In genomic region chr11:63491240-63491587, GRCh38 we compare ENCODE assay signal across 8 cellular contexts. TPM values are rescaled to one million over a fixed set of nuclear protein-coding genes. Genes with fewer than 3 reads are reported as not detected.
DNase-seq lines count a peak whose midpoint lies in the region; ATAC-seq, FAIRE-seq and TF ChIP-seq lines count a peak whose summit lies in the region.

No MANE protein-coding gene starts in this region.

- H3K4me2 ChIP-seq in K562 (ENCODE audit: insufficient read depth, low read length) = peak overlapping the region; percentile 5; the same call in 1 of the 2 replicates
- peak overlapping the region; percentile 86 for H3K4me2 ChIP-seq in keratinocyte (ENCODE audit: control insufficient read depth, extremely low read depth, insufficient read depth, low read depth, low read length)

- BruUV-seq in K562 (replicated peaks; lab: Mats Ljungman, UMichigan) = no TSS peak

- H3K27ac ChIP-seq in HUES48 (ENCODE audit: low read depth, low read length) (no peak overlapping the region), K562 (ENCODE audit: extremely low read depth, low read depth, low read length) (no peak overlapping the region), keratinocyte (ENCODE audit: control insufficient read depth, insufficient read depth, low read length) (no peak overlapping the region), spleen (peak overlapping the region in 5 of 8 donors; percentile 5 to 55 (median 33))

- intact Hi-C loops in K562 (cut with micrococcal nuclease) = no loop called here
- intact Hi-C loops in spleen (cut with DNase I; ENCODE audit: low total_unique reads) = no loop called here

- H3K9me3 ChIP-seq in HUES48 (ENCODE audit: control insufficient read depth, insufficient read depth, low read length) = peaks cover 12% of the 10 kb centered on the region; the same call in 1 of the 2 replicates
- peaks cover 10% of the 10 kb centered on the region; the same call in 1 of the 2 replicates for H3K9me3 ChIP-seq in K562 (replicated peaks; ENCODE audit: control insufficient read depth, insufficient read depth, low read depth, low read length)
- H3K9me3 ChIP-seq in keratinocyte (ENCODE audit: control insufficient read depth, low read depth, low read length) = no peaks in the 10 kb centered on the region
- peaks cover 0 to 5% (median under 1%) of the 10 kb centered on the region in 8 donors for H3K9me3 ChIP-seq in spleen

- CTCF ChIA-PET in K562 (lab: Yijun Ruan, JAX; ENCODE audit: low intra/inter-chr PET ratio) = interaction anchor here (0.7 kb wide), 1 partner anchor 107 kb away, joined by 3 read pairs; no protein-coding TSS in a partner anchor

- dilution Hi-C loops in keratinocyte (cut with MboI; ENCODE audit: extremely low pct_ligation_motif_present, low sequenced_read_pairs) = no loop called here

- H3K4me1 ChIP-seq in HUES48 (ENCODE audit: control insufficient read depth, insufficient read depth, low read length) (peaks cover 32% of the 10 kb centered on the region), K562 (replicated peaks in 1 of 2; ENCODE audit: control insufficient read depth in 2 of 2, insufficient read depth in 2 of 2, low read length in 2 of 2) (peaks cover 8 to 9% of the 10 kb centered on the region in 2 experiments; a peak in 3 of 5 replicates), keratinocyte (ENCODE audit: control insufficient read depth, extremely low read depth, insufficient read depth, low read length) (peaks cover 5% of the 10 kb centered on the region), spleen (peaks cover 6 to 36% (median 16%) of the 10 kb centered on the region in 6 donors)

- H3K27me3 ChIP-seq in HUES48 (ENCODE audit: control insufficient read depth, insufficient read depth, low read length) = peaks cover 4% of the 10 kb centered on the region; the same call in 1 of the 2 replicates
- H3K27me3 ChIP-seq in K562 (ENCODE audit: control insufficient read depth in 2 of 2, insufficient read depth in 2 of 2, low read length in 2 of 2) = no peaks in the 10 kb centered on the region
- peaks cover 39% of the 10 kb centered on the region for H3K27me3 ChIP-seq in keratinocyte (ENCODE audit: control insufficient read depth, extremely low read depth, insufficient read depth, low read length)
- peaks cover 0 to 34% (median 7%) of the 10 kb centered on the region in 7 donors for H3K27me3 ChIP-seq in spleen (replicated peaks in 1 of 7)

- DNase-seq in K562 (ENCODE audit: extremely low read depth in 1 of 4, low spot score in 3 of 4) (no peak), keratinocyte (ENCODE audit: low read depth, low spot score) (no peak), spleen (no peak), HuH-7.5 (ENCODE audit: low spot score) (no peak)

- no peak for TF ChIP-seq RAD21 in K562 (CRISPR knock-in tag; conservative IDR thresholded peaks at IDR 0.05 in 1 of 2, IDR thresholded peaks at IDR 0.05 in 1 of 2)

- 74% methylated on average over 11 of the region's 13 CpGs for WGBS in K562 (ENCODE audit: insufficient coverage, low coverage, missing lambda C conversion rate)
- WGBS in spleen, 5 donors = 2 to 4% (median 3%) methylated on average over 13 of the region's 13 CpGs

- H3K36me3 ChIP-seq in HUES48 (ENCODE audit: control insufficient read depth, insufficient read depth, low read length) = no peaks in the 10 kb centered on the region
- no peaks in the 10 kb centered on the region for H3K36me3 ChIP-seq in K562 (ENCODE audit: control insufficient read depth, insufficient read depth, low read length)
- H3K36me3 ChIP-seq in keratinocyte (ENCODE audit: control insufficient read depth in 2 of 2, extremely low read depth in 1 of 2, insufficient read depth in 2 of 2, low read length in 2 of 2) = no peaks in the 10 kb centered on the region
- no peaks in the 10 kb centered on the region for H3K36me3 ChIP-seq in spleen

- TF ChIP-seq CTCF in K562 (IDR thresholded peaks at IDR 0.05 in 2 of 3, conservative IDR thresholded peaks at IDR 0.05 in 1 of 3; ENCODE audit: insufficient read depth in 2 of 3, low read depth in 1 of 3, low read length in 3 of 3) (no peak), keratinocyte (optimal IDR thresholded peaks at IDR 0.05 in 1 of 3, IDR thresholded peaks at IDR 0.05 in 1 of 3, conservative IDR thresholded peaks at IDR 0.05 in 1 of 3; ENCODE audit: extremely low read depth in 1 of 3, insufficient read depth in 2 of 3, low read length in 3 of 3) (no peak), spleen (IDR thresholded peaks at IDR 0.05 in 8 of 11, conservative IDR thresholded peaks at IDR 0.05 in 3 of 11) (no peak)

- H3K79me2 ChIP-seq in K562 (ENCODE audit: control insufficient read depth, insufficient read depth, low read length) (no peaks in the 10 kb centered on the region), keratinocyte (ENCODE audit: control insufficient read depth, insufficient read depth, low read length) (no peaks in the 10 kb centered on the region)

- FAIRE-seq in K562 (lab: Jason Lieb, UNC) = no peak
- no peak for FAIRE-seq in keratinocyte (lab: Jason Lieb, UNC)

- no peaks in the 10 kb centered on the region for H4K20me1 ChIP-seq in K562 (replicated peaks; ENCODE audit: control insufficient read depth, insufficient read depth, low read length)
- H4K20me1 ChIP-seq in keratinocyte (ENCODE audit: control insufficient read depth, extremely low read depth, insufficient read depth, low read length) = no peaks in the 10 kb centered on the region

- peak overlapping the region; percentile 70 for H3K9ac ChIP-seq in HUES48 (ENCODE audit: low read depth, low read length)
- no peak overlapping the region for H3K9ac ChIP-seq in K562 (ENCODE audit: insufficient read depth in 1 of 2, low read depth in 2 of 2, low read length in 2 of 2)
- no peak overlapping the region for H3K9ac ChIP-seq in keratinocyte (ENCODE audit: control insufficient read depth, extremely low read depth, insufficient read depth, low read length)

- in situ Hi-C loops in K562 (cut with MboI) = no loop called here

- no peaks in the 10 kb centered on the region for H3K9me1 ChIP-seq in K562 (ENCODE audit: control insufficient read depth, insufficient read depth, low read length)
- no peaks in the 10 kb centered on the region for H3K9me1 ChIP-seq in keratinocyte (ENCODE audit: control insufficient read depth, extremely low read depth, insufficient read depth, low read length)

- POLR2A ChIA-PET in K562 (lab: Yijun Ruan, JAX) = interaction anchor here (0.6 kb wide), 1 partner anchor 114 kb away, joined by 3 read pairs; no protein-coding TSS in a partner anchor

- TF ChIP-seq POLR2A in K562 (conservative IDR thresholded peaks at IDR 0.05) (no peak), spleen (IDR thresholded peaks at IDR 0.05) (no peak)

- ATAC-seq in K562 (no peak), GM19328 (IDR thresholded peaks at IDR 0.05; ENCODE audit: unreplicated experiment) (no peak), HG03460 (IDR thresholded peaks at IDR 0.05; ENCODE audit: unreplicated experiment) (no peak), HG03045 (IDR thresholded peaks at IDR 0.05; ENCODE audit: unreplicated experiment) (no peak)

- H2AFZ ChIP-seq in K562 (ENCODE audit: low read depth, low read length) = no peak overlapping the region
- peak overlapping the region; percentile 36 for H2AFZ ChIP-seq in keratinocyte (ENCODE audit: control insufficient read depth, low read length)

- no peak for TF ChIP-seq EP300 in K562 (IDR thresholded peaks at IDR 0.05; ENCODE audit: low read length)

- H3K4me3 ChIP-seq in HUES48 (ENCODE audit: low read depth, low read length) = peak overlapping the region; percentile 67
- no peak overlapping the region for H3K4me3 ChIP-seq in K562
- peak overlapping the region; percentile 2 to 57 (median 40) for H3K4me3 ChIP-seq in keratinocyte (ENCODE audit: control insufficient read depth in 2 of 3, extremely low read depth in 1 of 3, insufficient read depth in 2 of 3, low read depth in 1 of 3, low read length in 3 of 3)
- H3K4me3 ChIP-seq in spleen = peak overlapping the region; percentile 28 to 68 (median 42)

RNA-seq across cellular contexts. Expression of gene PLAAT5, which starts 0.2 kb away (rescaled TPM):
- total RNA-seq in K562 (2011; cell fraction: chromatin; rRNA removed; ENCODE audit: low replicate concordance) = not detected in 2 replicates
- not detected in 2 replicates for total RNA-seq in K562 (2011; cell fraction: nucleolus; rRNA removed)
- total RNA-seq in K562 (2011; cell fraction: nucleoplasm; rRNA removed) = not detected in 2 replicates
- not detected in 2 replicates for total RNA-seq in K562 (2014; rRNA removed)
- not detected in 2 replicates for total RNA-seq in K562 (2014; rRNA removed; fragmentation: Illumina TruSeq; extraction: Trizol)
- not detected in 2 replicates for total RNA-seq in K562 (2015; rRNA removed; fragmentation: Illumina TruSeq; extraction: Trizol)
- not detected in 2 replicates for total RNA-seq in K562 (2021)
- polyA plus RNA-seq in K562 (2011; rRNA removed) = not detected in 2 replicates
- not detected in 2 replicates for polyA plus RNA-seq in K562 (2011; cell fraction: cytosol; rRNA removed)
- not detected in 2 replicates for polyA plus RNA-seq in K562 (2011; cell fraction: nucleus; rRNA removed)
- 0.05 TPM in 1 of 2 replicates, not detected in the other for polyA plus RNA-seq in K562 (2012)
- not detected in 2 replicates for polyA plus RNA-seq in K562 (2014; fragmentation: Illumina TruSeq; extraction: Trizol)
- polyA plus RNA-seq in K562 (2014; fragmentation: Nextera tagmentation; extraction: Ambion mirVana) = not detected
- polyA plus RNA-seq in K562 (2014; rRNA removed) = not detected in 2 replicates
- polyA minus RNA-seq in K562 (2011; rRNA and poly(A)+ RNA removed) = not detected in 2 replicates
- not detected in 2 replicates for polyA minus RNA-seq in K562 (2011; cell fraction: cytosol; rRNA and poly(A)+ RNA removed)
- polyA minus RNA-seq in K562 (2011; cell fraction: nucleus; rRNA and poly(A)+ RNA removed) = not detected in 2 replicates
- not detected in 3 replicates for polyA plus RNA-seq in keratinocyte
- not detected for polyA plus RNA-seq in keratinocyte (2011; ENCODE audit: low read depth)
- not detected in 2 replicates for polyA plus RNA-seq in keratinocyte (2011; cell fraction: cytosol; rRNA removed)
- polyA plus RNA-seq in keratinocyte (2011; cell fraction: nucleus; rRNA removed) = not detected in 2 replicates
- polyA plus RNA-seq in keratinocyte (2012; ENCODE audit: low replicate concordance) = not detected in 2 replicates
- polyA minus RNA-seq in keratinocyte = not detected in 3 replicates
- polyA minus RNA-seq in keratinocyte (2011; cell fraction: cytosol; rRNA and poly(A)+ RNA removed) = not detected
- not detected in 2 replicates for polyA minus RNA-seq in keratinocyte (2011; cell fraction: nucleus; rRNA and poly(A)+ RNA removed)
- under 1 TPM in 4 of 7 donors, not detected in 3; 0.22 to 0.54 (median 0.30) TPM for total RNA-seq in spleen
- under 1 TPM in 2 of 3 donors, not detected in 1; 0.10 to 0.11 TPM for polyA plus RNA-seq in spleen

RNA-seq across cellular contexts. Expression of gene LGALS12, which starts 14.7 kb away (rescaled TPM):
- total RNA-seq in K562 (2011; cell fraction: chromatin; rRNA removed; ENCODE audit: low replicate concordance) = 1.3 and 4.1 TPM in 2 replicates
- 1.4 and 3.0 TPM in 2 replicates for total RNA-seq in K562 (2011; cell fraction: nucleolus; rRNA removed)
- 1.6 and 1.9 TPM in 2 replicates for total RNA-seq in K562 (2011; cell fraction: nucleoplasm; rRNA removed)
- total RNA-seq in K562 (2014; rRNA removed) (5.1 TPM in 2 replicates), K562 (2014; rRNA removed; fragmentation: Illumina TruSeq; extraction: Trizol) (2.2 and 2.9 TPM in 2 replicates), K562 (2015; rRNA removed; fragmentation: Illumina TruSeq; extraction: Trizol) (4.7 and 5.2 TPM in 2 replicates), K562 (2021) (4.5 and 5.1 TPM in 2 replicates), spleen (1 to 10 TPM in 4 of 7 donors, under 1 TPM in 2, not detected in 1; 0.88 to 3.5 (median 2.0) TPM)
- polyA plus RNA-seq in K562 (2011; rRNA removed) (8.0 and 9.5 TPM in 2 replicates), K562 (2014; fragmentation: Illumina TruSeq; extraction: Trizol) (5.0 and 5.7 TPM in 2 replicates), K562 (2014; fragmentation: Nextera tagmentation; extraction: Ambion mirVana) (under 1 TPM; 0.66 to 0.99 TPM), K562 (2014; rRNA removed) (3.6 and 5.2 TPM in 2 replicates), keratinocyte (not detected in 3 replicates), spleen (under 1 TPM; 0.24 to 0.30 (median 0.26) TPM)
- 11.8 and 13.9 TPM in 2 replicates for polyA plus RNA-seq in K562 (2011; cell fraction: cytosol; rRNA removed)
- 6.9 and 7.5 TPM in 2 replicates for polyA plus RNA-seq in K562 (2011; cell fraction: nucleus; rRNA removed)
- 5.1 and 15.0 TPM in 2 replicates for polyA plus RNA-seq in K562 (2012)
- 3.5 and 4.7 TPM in 2 replicates for polyA minus RNA-seq in K562 (2011; rRNA and poly(A)+ RNA removed)
- polyA minus RNA-seq in K562 (2011; cell fraction: cytosol; rRNA and poly(A)+ RNA removed) = 2.7 and 3.4 TPM in 2 replicates
- polyA minus RNA-seq in K562 (2011; cell fraction: nucleus; rRNA and poly(A)+ RNA removed) = 2.6 and 2.9 TPM in 2 replicates
- not detected for polyA plus RNA-seq in keratinocyte (2011; ENCODE audit: low read depth)
- polyA plus RNA-seq in keratinocyte (2011; cell fraction: cytosol; rRNA removed) = not detected in 2 replicates
- not detected in 2 replicates for polyA plus RNA-seq in keratinocyte (2011; cell fraction: nucleus; rRNA removed)
- polyA plus RNA-seq in keratinocyte (2012; ENCODE audit: low replicate concordance) = not detected in 2 replicates
- polyA minus RNA-seq in keratinocyte = not detected in 3 replicates
- polyA minus RNA-seq in keratinocyte (2011; cell fraction: cytosol; rRNA and poly(A)+ RNA removed) = not detected
- not detected in 2 replicates for polyA minus RNA-seq in keratinocyte (2011; cell fraction: nucleus; rRNA and poly(A)+ RNA removed)

RNA-seq across cellular contexts. Expression of gene PLAAT4, which starts 45.4 kb away (rescaled TPM):
- total RNA-seq in K562 (2011; cell fraction: chromatin; rRNA removed; ENCODE audit: low replicate concordance) = not detected in 2 replicates
- total RNA-seq in K562 (2011; cell fraction: nucleolus; rRNA removed) = 0.67 TPM in 1 of 2 replicates, not detected in the other
- 0.51 TPM in 1 of 2 replicates, not detected in the other for total RNA-seq in K562 (2011; cell fraction: nucleoplasm; rRNA removed)
- 0.37 TPM in 1 of 2 replicates, not detected in the other for total RNA-seq in K562 (2014; rRNA removed)
- 0.99 and 1.0 TPM in 2 replicates for total RNA-seq in K562 (2014; rRNA removed; fragmentation: Illumina TruSeq; extraction: Trizol)
- 2.0 and 3.0 TPM in 2 replicates for total RNA-seq in K562 (2015; rRNA removed; fragmentation: Illumina TruSeq; extraction: Trizol)
- total RNA-seq in K562 (2021) = 0.80 and 1.2 TPM in 2 replicates
- 0.43 and 0.54 TPM in 2 replicates for polyA plus RNA-seq in K562 (2011; rRNA removed)
- 0.19 and 0.60 TPM in 2 replicates for polyA plus RNA-seq in K562 (2011; cell fraction: cytosol; rRNA removed)
- polyA plus RNA-seq in K562 (2011; cell fraction: nucleus; rRNA removed) = 0.20 and 0.47 TPM in 2 replicates
- polyA plus RNA-seq in K562 (2012) = 2.3 and 7.2 TPM in 2 replicates
- 1.1 and 1.3 TPM in 2 replicates for polyA plus RNA-seq in K562 (2014; fragmentation: Illumina TruSeq; extraction: Trizol)
- 1 to 10 TPM; 1.2 to 2.1 TPM for polyA plus RNA-seq in K562 (2014; fragmentation: Nextera tagmentation; extraction: Ambion mirVana)
- 0.57 and 1.7 TPM in 2 replicates for polyA plus RNA-seq in K562 (2014; rRNA removed)
- 0.84 TPM in 1 of 2 replicates, not detected in the other for polyA minus RNA-seq in K562 (2011; rRNA and poly(A)+ RNA removed)
- 1.2 TPM in 1 of 2 replicates, not detected in the other for polyA minus RNA-seq in K562 (2011; cell fraction: cytosol; rRNA and poly(A)+ RNA removed)
- not detected in 2 replicates for polyA minus RNA-seq in K562 (2011; cell fraction: nucleus; rRNA and poly(A)+ RNA removed)
- 1.3 to 2.0 TPM (median 1.9 TPM) in 3 replicates for polyA plus RNA-seq in keratinocyte
- not detected for polyA plus RNA-seq in keratinocyte (2011; ENCODE audit: low read depth)
- polyA plus RNA-seq in keratinocyte (2011; cell fraction: cytosol; rRNA removed) = 1.0 and 1.3 TPM in 2 replicates
- 0.31 and 0.37 TPM in 2 replicates for polyA plus RNA-seq in keratinocyte (2011; cell fraction: nucleus; rRNA removed)
- 0.41 and 1.9 TPM in 2 replicates for polyA plus RNA-seq in keratinocyte (2012; ENCODE audit: low replicate concordance)
- polyA minus RNA-seq in keratinocyte = 0.32 to 1.7 TPM (median 1.5 TPM) in 3 replicates
- not detected for polyA minus RNA-seq in keratinocyte (2011; cell fraction: cytosol; rRNA and poly(A)+ RNA removed)
- polyA minus RNA-seq in keratinocyte (2011; cell fraction: nucleus; rRNA and poly(A)+ RNA removed) = not detected in 2 replicates
- total RNA-seq in spleen = 100 to 1,000 TPM in 1 of 7 donors, 10 to 100 TPM in 6; 55.6 to 101 (median 65.3) TPM
- 100 to 1,000 TPM in 1 of 3 donors, 10 to 100 TPM in 2; 78.6 to 105 (median 98.6) TPM for polyA plus RNA-seq in spleen

Comparison
In these comparisons a context has a peak if more than half of its experiments do, and no peak if none do; other contexts are left out.
1. H3K27ac ChIP-seq: peak in spleen (5 of 8); none in HUES48 (single experiment), K562 (single experiment) and keratinocyte (single experiment).
2. RNA of gene PLAAT4, which starts 45.4 kb away (polyA plus RNA-seq): 78.6 to 105 TPM in spleen; 0.31 to 2.0 TPM in keratinocyte and 0.19 to 7.2 TPM in K562; every median in the first group is over 4 times any median in the second.